ENCODE assay signal across 11 cellular contexts in genomic region chr4:13430834-13431568, GRCh38. TPM values are rescaled to one million over a fixed set of nuclear protein-coding genes. Genes with fewer than 3 reads are reported as not detected.
DNase-seq lines count a peak whose midpoint lies in the region; ATAC-seq and TF ChIP-seq lines count a peak whose summit lies in the region.
"Had no signal": no experiment of that assay in that cellular context is flagged by ENCODE, and none has a peak within 500 bp of the region (broad histone marks: within the 10 kb centered on the region; RNA-seq: fewer than 3 reads in every experiment).

No MANE protein-coding gene starts in this region.

- H3F3A ChIP-seq in MM.1S (ENCODE audit: insufficient read depth, low read length) = no peaks in the 10 kb centered on the region

- no peak overlapping the region for H3K27ac ChIP-seq in MM.1S (ENCODE audit: low read length)
- H3K27ac ChIP-seq: esophagus muscularis mucosa, left lung, SK-N-MC had no signal

- H3K27ac Mint-ChIP-seq in effector memory CD8-positive, alpha-beta T cell = peak overlapping the region; percentile 22 to 59
- H3K27ac Mint-ChIP-seq in osteocyte (ENCODE audit: unreplicated experiment) = no peak overlapping the region
- H3K27ac Mint-ChIP-seq: activated naive CD8-positive, alpha-beta T cell treated with anti-CD3 and anti-CD28 coated beads, Interleukin-2, amount 50 U/mL, for 24 hours had no signal

- H3K27me3 ChIP-seq in MM.1S (replicated peaks; ENCODE audit: insufficient read depth, low read length) = no peaks in the 10 kb centered on the region
- H3K27me3 ChIP-seq: esophagus muscularis mucosa, left lung had no signal

- H3K4me2 ChIP-seq in MM.1S (ENCODE audit: low read depth, low read length) = no peak overlapping the region

- H3K36me3 ChIP-seq in MM.1S (replicated peaks; ENCODE audit: insufficient read depth, low read length) = no peaks in the 10 kb centered on the region
- H3K36me3 ChIP-seq: esophagus muscularis mucosa, left lung had no signal

- H3K79me2 ChIP-seq in MM.1S (ENCODE audit: low read length) = peaks cover 67% of the 10 kb centered on the region

- H3K36me3 Mint-ChIP-seq in effector memory CD8-positive, alpha-beta T cell (ENCODE audit: insufficient read depth) = peaks cover 5% of the 10 kb centered on the region
- H3K36me3 Mint-ChIP-seq in osteocyte (ENCODE audit: unreplicated experiment) = peaks cover 9% of the 10 kb centered on the region

- ATAC-seq in effector memory CD8-positive, alpha-beta T cell (replicated peaks) = no peak
- ATAC-seq in GM18519 (IDR thresholded peaks at IDR 0.05; ENCODE audit: low FRiP score, unreplicated experiment) = no peak
- ATAC-seq: activated naive CD8-positive, alpha-beta T cell treated with anti-CD3 and anti-CD28 coated beads, Interleukin-2, amount 50 U/mL, for 24 hours; left lung had no signal

- H3K4me3 ChIP-seq in MM.1S (ENCODE audit: low read length) = no peak overlapping the region
- H3K4me3 ChIP-seq: esophagus muscularis mucosa, left lung, SK-N-MC had no signal

- peaks cover 0 to 7% of the 10 kb centered on the region in 2 donors for H3K9me3 Mint-ChIP-seq in effector memory CD8-positive, alpha-beta T cell
- peaks cover 10% of the 10 kb centered on the region for H3K9me3 Mint-ChIP-seq in osteocyte (ENCODE audit: unreplicated experiment)

- no peak for DNase-seq in MM.1S
- no peak for DNase-seq in effector memory CD8-positive, alpha-beta T cell
- DNase-seq in osteocyte (ENCODE audit: extremely low spot score, unreplicated experiment) = no peak
- no peak for DNase-seq in NCI-H2171 treated with DMSO at 0.1 percent for 48 hours (lab: John Stamatoyannopoulos, UW)
- no peak for DNase-seq in cerebellar cortex (ENCODE audit: low spot score)
- DNase-seq: activated naive CD8-positive, alpha-beta T cell treated with anti-CD3 and anti-CD28 coated beads, Interleukin-2, amount 50 U/mL, for 24 hours had no signal

- H2AFZ ChIP-seq in MM.1S (ENCODE audit: low read length) = no peak overlapping the region

- H3K9me2 ChIP-seq in MM.1S (replicated peaks; ENCODE audit: insufficient read depth, low read length) = no peaks in the 10 kb centered on the region

- peak; percentile 48 for TF ChIP-seq CTCF in GM12873 (IDR thresholded peaks at IDR 0.05; ENCODE audit: insufficient read depth, low read depth, low read length, missing control alignments)
- TF ChIP-seq CTCF in MM.1S (IDR thresholded peaks at IDR 0.05; ENCODE audit: low read length) = peak; percentile 50
- peak; percentile 11 for TF ChIP-seq CTCF in osteocyte (IDR thresholded peaks at IDR 0.05)

- peaks cover 46 to 62% of the 10 kb centered on the region in 2 donors for H3K4me1 Mint-ChIP-seq in effector memory CD8-positive, alpha-beta T cell (ENCODE audit: low read depth in 2 of 2)
- peaks cover 28% of the 10 kb centered on the region for H3K4me1 Mint-ChIP-seq in osteocyte (ENCODE audit: unreplicated experiment)

- H3K4me1 ChIP-seq in MM.1S (ENCODE audit: low read length) = peaks cover 9% of the 10 kb centered on the region; the same call in 1 of the 2 replicates
- H3K4me1 ChIP-seq: left lung had no signal

- H4K20me1 ChIP-seq in MM.1S (ENCODE audit: insufficient read depth, low read length) = no peaks in the 10 kb centered on the region

- H3K4me3 Mint-ChIP-seq in effector memory CD8-positive, alpha-beta T cell = no peak overlapping the region
- H3K4me3 Mint-ChIP-seq in osteocyte (ENCODE audit: unreplicated experiment) = no peak overlapping the region
- H3K4me3 Mint-ChIP-seq: activated naive CD8-positive, alpha-beta T cell treated with anti-CD3 and anti-CD28 coated beads, Interleukin-2, amount 50 U/mL, for 24 hours had no signal

- no peak overlapping the region for H3K9ac ChIP-seq in MM.1S (ENCODE audit: low read length)

- H3K27me3 Mint-ChIP-seq in effector memory CD8-positive, alpha-beta T cell = no peaks in the 10 kb centered on the region
- H3K27me3 Mint-ChIP-seq in osteocyte (ENCODE audit: unreplicated experiment) = no peaks in the 10 kb centered on the region
- H3K27me3 Mint-ChIP-seq: activated naive CD8-positive, alpha-beta T cell treated with anti-CD3 and anti-CD28 coated beads, Interleukin-2, amount 50 U/mL, for 24 hours had no signal

- H3K9me3 ChIP-seq in MM.1S (replicated peaks; ENCODE audit: insufficient read depth, low read length) = no peaks in the 10 kb centered on the region

RNA-seq across cellular contexts. Expression of gene RAB28, which starts 53.1 kb away (rescaled TPM):
- 13.2 and 16.2 TPM in 2 replicates for total RNA-seq in osteocyte
